In the genomic region with DNA sequence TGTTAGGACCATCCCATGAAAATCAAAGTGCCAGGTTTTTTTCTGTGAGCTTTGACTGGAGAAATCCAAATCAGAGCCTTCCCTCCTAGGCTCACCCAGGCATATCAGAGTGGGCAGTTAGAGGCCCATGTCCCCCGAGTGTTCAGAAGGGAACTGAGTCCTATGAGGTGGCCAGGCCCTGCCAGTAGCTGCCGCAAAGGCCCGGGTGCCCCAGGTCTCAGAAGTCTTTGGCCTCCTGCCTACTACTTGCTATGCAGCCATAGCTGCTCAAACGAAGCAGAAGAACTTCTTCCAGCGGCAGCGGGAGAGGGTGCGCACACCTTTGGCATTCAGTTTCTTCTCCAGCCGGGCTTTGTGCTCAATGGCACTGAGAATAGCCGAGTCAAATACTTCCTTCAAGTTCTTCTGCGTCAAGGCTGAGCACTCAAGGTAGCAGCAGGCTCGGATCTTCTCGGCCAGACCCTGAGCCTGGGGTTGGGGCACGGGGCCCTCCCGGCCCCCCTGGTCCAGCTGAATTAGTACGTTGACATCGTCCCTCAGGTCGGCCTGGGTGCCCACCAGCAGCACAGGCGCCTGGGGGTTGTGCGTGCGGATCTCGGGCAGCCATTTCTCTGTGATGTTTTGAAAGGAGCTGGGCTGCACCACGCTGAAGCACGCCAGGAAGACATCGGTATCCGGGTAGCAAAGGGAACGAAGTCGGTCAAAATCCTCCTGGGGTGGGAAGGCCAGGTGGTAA, we compare ENCODE assay signal across 7 cellular contexts. TPM values are rescaled to one million over a fixed set of nuclear protein-coding genes. Genes with fewer than 3 reads are reported as not detected.
DNase-seq lines count a peak whose midpoint lies in the region; ATAC-seq and TF ChIP-seq lines count a peak whose summit lies in the region.
"Had no signal": no experiment of that assay in that cellular context is flagged by ENCODE, and none has a peak within 500 bp of the region (broad histone marks: within the 10 kb centered on the region; RNA-seq: fewer than 3 reads in every experiment).

No MANE protein-coding gene starts in this region.

- H3K4me2 ChIP-seq in HCT116 (ENCODE audit: low read length), result peak overlapping the region; percentile 93
- peak overlapping the region; percentile 63 for H3K4me2 ChIP-seq in parathyroid adenoma (ENCODE audit: low read length)

- in situ Hi-C loops in astrocyte of the cerebellum (cut with HindIII; ENCODE audit: low sequenced_read_pairs), result no loop called here

- POLR2A ChIA-PET in HCT116 (lab: Charles Lee), result interaction anchor here (0.5 to 2.4 kb wide), 11 partner anchors 9 to 300 kb away, joined by 3 to 20 read pairs (median 5); a partner anchor contains a TSS

- ATAC-seq in HCT116 (no peak), GM18907 (IDR thresholded peaks at IDR 0.05; ENCODE audit: unreplicated experiment) (no peak)

- H3K4me1 ChIP-seq in HCT116 (ENCODE audit: control insufficient read depth in 1 of 2, insufficient read depth in 2 of 2, low read length in 2 of 2), result peaks cover 30 to 40% of the 10 kb centered on the region in 2 experiments
- H3K4me1 ChIP-seq in parathyroid adenoma, result no peaks in the 10 kb centered on the region

- no peaks in the 10 kb centered on the region for H3K9me3 ChIP-seq in HCT116 (ENCODE audit: control insufficient read depth in 1 of 2, insufficient read depth in 1 of 2, low read depth in 1 of 2, low read length in 2 of 2)
- no peaks in the 10 kb centered on the region for H3K9me3 ChIP-seq in parathyroid adenoma (ENCODE audit: control insufficient read depth, low read length)

- intact Hi-C loops in HCT116 (cut with micrococcal nuclease), result no loop called here

- DNase-seq in HCT116 (ENCODE audit: low read depth, low spot score) (no peak), astrocyte of the cerebellum (ENCODE audit: low read depth) (no peak), NCI-H2196 (lab: John Stamatoyannopoulos, UW; ENCODE audit: unreplicated experiment) (no peak)
- no peak for DNase-seq in stimulated activated CD4-positive, alpha-beta T cell treated with anti-CD3 and anti-CD28 coated beads, Interleukin-12 subunit alpha, Interleukin-12 subunit beta, amount 100 ng/mL, for 4 hours

- no peak for TF ChIP-seq POLR2A in HCT116 (IDR thresholded peaks at IDR 0.05; ENCODE audit: borderline replicate concordance, extremely low read depth, insufficient read depth, insufficient read length)

- no peak overlapping the region for H2AFZ ChIP-seq in HCT116 (ENCODE audit: low read depth, low read length, poor library complexity, severe bottlenecking)
- H2AFZ ChIP-seq in parathyroid adenoma, result peak overlapping the region; percentile 81

- H3K9me2 ChIP-seq in HCT116 (ENCODE audit: insufficient read depth), result no peaks in the 10 kb centered on the region

- H4K20me1 ChIP-seq in HCT116 (ENCODE audit: insufficient read depth), result no peaks in the 10 kb centered on the region

- TSS peak; percentile 84 for BruUV-seq in HCT116 (replicated peaks; lab: Mats Ljungman, UMichigan)

- no peaks in the 10 kb centered on the region for H3K27me3 ChIP-seq in HCT116 (ENCODE audit: insufficient read depth, low read length)
- H3K27me3 ChIP-seq in parathyroid adenoma (ENCODE audit: control insufficient read depth, insufficient read depth, low read length), result no peaks in the 10 kb centered on the region

- CTCF ChIA-PET in HCT116 (lab: Charles Lee), result interaction anchor here (0.6 to 5.7 kb wide), 14 partner anchors 14 to 313 kb away, joined by 3 to 94 read pairs (median 4); a partner anchor contains a TSS

- H3K36me3 ChIP-seq in HCT116 (ENCODE audit: control insufficient read depth in 1 of 2, insufficient read depth in 2 of 2, low read length in 2 of 2) (no peaks in the 10 kb centered on the region), parathyroid adenoma (ENCODE audit: control insufficient read depth, insufficient read depth, low read length) (no peaks in the 10 kb centered on the region)

- TF ChIP-seq CTCF in HCT116 (IDR thresholded peaks at IDR 0.05 in 2 of 3, conservative IDR thresholded peaks at IDR 0.05 in 1 of 3; ENCODE audit: borderline replicate concordance in 1 of 3, insufficient read depth in 1 of 3, low read depth in 2 of 3, low read length in 2 of 3), result no peak
- no peak for TF ChIP-seq CTCF in astrocyte of the cerebellum (IDR thresholded peaks at IDR 0.05; ENCODE audit: low read depth, low read length, missing control alignments)
- TF ChIP-seq CTCF in parathyroid adenoma (IDR thresholded peaks at IDR 0.05), result no peak

- H3K4me3 ChIP-seq in HCT116 (replicated peaks in 1 of 2; ENCODE audit: low read depth in 1 of 2, low read length in 2 of 2) (peak overlapping the region; percentile 56 to 72), astrocyte of the cerebellum (ENCODE audit: low read depth, low read length) (peak overlapping the region; percentile 43), parathyroid adenoma (ENCODE audit: low read depth, low read length) (peak overlapping the region; percentile 49)

- no peak for TF ChIP-seq RAD21 in HCT116 (IDR thresholded peaks at IDR 0.05; ENCODE audit: low read depth)

- H3K27ac ChIP-seq in HCT116 (ENCODE audit: low read depth, low read length) (peak overlapping the region; percentile 74), parathyroid adenoma (peak overlapping the region; percentile 71)

- RAD21 ChIA-PET in HCT116 (lab: Charles Lee; ENCODE audit: low non-redundant PET in 1 of 2, low total read pairs in 2 of 2, uncharacterized antibody in 2 of 2, unreplicated experiment in 2 of 2), result interaction anchor here (1.0 to 2.3 kb wide), 4 partner anchors 14 to 127 kb away, joined by 3 to 13 read pairs (median 6); no protein-coding TSS in a partner anchor

- H3K79me2 ChIP-seq in HCT116 (ENCODE audit: insufficient read depth, low read length) (no peaks in the 10 kb centered on the region), parathyroid adenoma (no peaks in the 10 kb centered on the region)

- peak overlapping the region; percentile 73 for H3K9ac ChIP-seq in HCT116 (ENCODE audit: low read length)
- no peak overlapping the region for H3K9ac ChIP-seq in parathyroid adenoma

TF ChIP-seq in HCT116, 20 proteins besides CTCF, POLR2A, EP300 and RAD21:
- TF ChIP-seq, protein P1, sequence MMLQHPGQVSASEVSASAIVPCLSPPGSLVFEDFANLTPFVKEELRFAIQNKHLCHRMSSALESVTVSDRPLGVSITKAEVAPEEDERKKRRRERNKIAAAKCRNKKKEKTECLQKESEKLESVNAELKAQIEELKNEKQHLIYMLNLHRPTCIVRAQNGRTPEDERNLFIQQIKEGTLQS (IDR thresholded peaks at IDR 0.05), result no peak
- TF ChIP-seq ZFX (IDR thresholded peaks at IDR 0.05), result no peak

RNA-seq across cellular contexts. Expression of a gene that starts 1.1 kb away (rescaled TPM):
- 6.0 TPM for total RNA-seq in HCT116 (2021; ENCODE audit: unreplicated experiment)
- 4.2 and 4.5 TPM in 2 replicates for polyA plus RNA-seq in HCT116 (2012)

RNA-seq across cellular contexts. Expression of a gene that starts 21.3 kb away (rescaled TPM):
- total RNA-seq in HCT116 (2021; ENCODE audit: unreplicated experiment), result 16.9 TPM
- 9.3 and 10.0 TPM in 2 replicates for polyA plus RNA-seq in HCT116 (2012)

RNA-seq across cellular contexts. Expression of a gene that starts 29.1 kb away (rescaled TPM):
- 123 TPM for total RNA-seq in HCT116 (2021; ENCODE audit: unreplicated experiment)
- polyA plus RNA-seq in HCT116 (2012), result 142 and 165 TPM in 2 replicates

RNA-seq across cellular contexts. Expression of a gene that starts 44.5 kb away (rescaled TPM):
- total RNA-seq in HCT116 (2021; ENCODE audit: unreplicated experiment), result not detected
- polyA plus RNA-seq in HCT116 (2012), result 0.09 TPM in 1 of 2 replicates, not detected in the other
- total RNA-seq: dermis blood vessel endothelial cell had no signal

RNA-seq across cellular contexts. Expression of a gene that starts 56.2 kb away (rescaled TPM):
- 1.5 TPM for total RNA-seq in HCT116 (2021; ENCODE audit: unreplicated experiment)
- polyA plus RNA-seq in HCT116 (2012), result 1.0 and 1.2 TPM in 2 replicates
